8 cellular contexts compared by ENCODE assay signal in the genomic region with DNA sequence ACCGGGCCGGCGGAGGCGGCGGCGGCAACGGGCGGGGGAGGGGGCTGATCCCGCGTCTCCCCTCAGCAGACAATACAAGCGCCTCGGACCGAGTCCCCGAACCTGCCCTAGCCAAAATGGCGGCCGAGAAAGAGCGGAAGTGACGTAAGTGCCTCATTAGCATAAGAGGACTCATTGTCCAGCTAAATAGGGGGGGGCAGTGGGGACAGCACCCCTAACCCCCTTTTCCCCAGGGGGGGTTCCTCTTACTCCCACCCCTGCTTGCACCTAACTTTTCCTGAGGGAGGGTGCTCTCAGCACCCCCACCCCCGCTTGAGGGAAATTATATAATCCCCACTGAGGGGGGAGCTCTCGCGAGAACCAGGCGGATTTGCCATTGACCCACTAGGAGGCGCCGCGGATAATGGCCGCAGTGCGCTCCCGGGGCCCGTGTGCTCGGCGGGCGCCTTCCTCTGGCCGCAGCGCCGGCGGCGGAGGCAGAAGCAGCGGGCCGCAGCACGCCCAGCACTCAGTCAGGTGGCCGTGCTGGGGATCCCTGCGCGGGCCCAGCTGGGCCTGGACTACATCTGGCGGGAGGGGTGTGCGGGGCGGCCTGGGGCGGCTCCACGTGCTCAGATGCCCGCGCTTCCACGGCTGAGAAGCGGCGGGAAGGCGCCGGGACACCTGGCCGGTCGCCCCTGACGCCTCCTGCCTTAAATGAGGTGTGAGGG. TPM values are rescaled to one million over a fixed set of nuclear protein-coding genes. Genes with fewer than 3 reads are reported as not detected.
A peak's percentile ranks its signal among the peaks of the same experiment; 100 is the strongest.
DNase-seq lines count a peak whose midpoint lies in the region; ATAC-seq and TF ChIP-seq lines count a peak whose summit lies in the region.

Gene ADNP (minus strand): TSS at position 132 of the 710 bp plus-strand sequence. CDS start 27,441 bp downstream, outside the sequence.

- no peaks in the 10 kb centered on the region for H3K9me3 ChIP-seq in suprapubic skin

- peak within 1 kb of the TSS; percentile 100 for H3K27ac ChIP-seq in suprapubic skin

- H3K27me3 Mint-ChIP-seq in activated naive CD4-positive, alpha-beta T cell treated with anti-CD3 and anti-CD28 coated beads, Interleukin-2, amount 50 U/mL, for 24 hours = no peaks in the 10 kb centered on the region

- ATAC-seq in HG02610 (IDR thresholded peaks at IDR 0.05; ENCODE audit: unreplicated experiment) = peak; percentile 71
- ATAC-seq in SK-N-SH treated with all-trans-retinoic acid at 6 μM for 48 hours = peak; percentile 77

- peak within 1 kb of the TSS; percentile 97 for H3K27ac Mint-ChIP-seq in activated naive CD4-positive, alpha-beta T cell treated with anti-CD3 and anti-CD28 coated beads, Interleukin-2, amount 50 U/mL, for 24 hours

- no peaks in the 10 kb centered on the region for H3K27me3 ChIP-seq in suprapubic skin

- peaks cover 31% of the 10 kb centered on the region for H3K36me3 ChIP-seq in suprapubic skin

- H3K4me1 ChIP-seq in suprapubic skin = peaks cover 38% of the 10 kb centered on the region

- H3K36me3 Mint-ChIP-seq in activated naive CD4-positive, alpha-beta T cell treated with anti-CD3 and anti-CD28 coated beads, Interleukin-2, amount 50 U/mL, for 24 hours = peaks cover 17% of the 10 kb centered on the region

- DNase-seq in GM12864 (ENCODE audit: low read depth) = peak; percentile 84
- peak; percentile 96 for DNase-seq in NCI-H1092 treated with DMSO at 0.1 percent for 48 hours (lab: John Stamatoyannopoulos, UW)
- no peak for DNase-seq in glomerular endothelial cell (ENCODE audit: extremely low read depth, low read depth, low spot score)
- peak; percentile 90 for DNase-seq in occipital lobe (lab: John Stamatoyannopoulos, UW)
- DNase-seq in suprapubic skin (ENCODE audit: low spot score in 2 of 2) = peak; percentile 93 to 95

- 0% methylated on average over 10 of the region's 58 CpGs for WGBS in suprapubic skin

- peak; percentile 21 to 68 for TF ChIP-seq POLR2A in suprapubic skin (IDR thresholded peaks at IDR 0.05)

- TF ChIP-seq EP300 in suprapubic skin (IDR thresholded peaks at IDR 0.05) = no peak

- H3K9me3 Mint-ChIP-seq in activated naive CD4-positive, alpha-beta T cell treated with anti-CD3 and anti-CD28 coated beads, Interleukin-2, amount 50 U/mL, for 24 hours = no peaks in the 10 kb centered on the region

- peak; percentile 55 for TF ChIP-seq CTCF in GM12864 (IDR thresholded peaks at IDR 0.05; ENCODE audit: low read depth, low read length, missing control alignments)
- TF ChIP-seq CTCF in suprapubic skin (IDR thresholded peaks at IDR 0.05) = peak; percentile 65 to 70

- H3K4me3 Mint-ChIP-seq in activated naive CD4-positive, alpha-beta T cell treated with anti-CD3 and anti-CD28 coated beads, Interleukin-2, amount 50 U/mL, for 24 hours = peak within 1 kb of the TSS; percentile 93

- peak within 1 kb of the TSS; percentile 94 for H3K4me3 ChIP-seq in GM12864 (ENCODE audit: low read depth, low read length)
- H3K4me3 ChIP-seq in suprapubic skin = peak within 1 kb of the TSS; percentile 93

- peaks cover 38% of the 10 kb centered on the region for H3K4me1 Mint-ChIP-seq in activated naive CD4-positive, alpha-beta T cell treated with anti-CD3 and anti-CD28 coated beads, Interleukin-2, amount 50 U/mL, for 24 hours

TF ChIP-seq in SK-N-SH treated with all-trans-retinoic acid at 6 μM for 48 hours, 23 proteins besides CTCF, POLR2A, EP300 and RAD21 (continues in another document):
- TF ChIP-seq ZFP30 (CRISPR knock-in tag; IDR thresholded peaks at IDR 0.05) (peak; percentile 33; the same call in 1 of the 2 replicates), CSDC2 (CRISPR knock-in tag; IDR thresholded peaks at IDR 0.05) (no peak; the same call in 1 of the 2 replicates), ISL1 (CRISPR knock-in tag; IDR thresholded peaks at IDR 0.05) (no peak), POU6F1 (CRISPR knock-in tag; IDR thresholded peaks at IDR 0.05; ENCODE audit: borderline replicate concordance, low read depth) (peak; percentile 94), TOX (CRISPR knock-in tag; IDR thresholded peaks at IDR 0.05; ENCODE audit: borderline replicate concordance) (no peak), ZNF70 (CRISPR knock-in tag; IDR thresholded peaks at IDR 0.05) (no peak), RARB (CRISPR knock-in tag; IDR thresholded peaks at IDR 0.05) (no peak), ZC3H10 (CRISPR knock-in tag; IDR thresholded peaks at IDR 0.05) (no peak), ARNTL (CRISPR knock-in tag; IDR thresholded peaks at IDR 0.05; ENCODE audit: borderline replicate concordance, low read depth) (0 out of 2 replicates have a peak, but pooled peaks have one; percentile 6), ZFP3 (CRISPR knock-in tag; IDR thresholded peaks at IDR 0.05) (peak; percentile 79; the same call in 1 of the 2 replicates), OSR1 (CRISPR knock-in tag; IDR thresholded peaks at IDR 0.05) (no peak), PPARA (CRISPR knock-in tag; IDR thresholded peaks at IDR 0.05; ENCODE audit: borderline replicate concordance) (no peak), ESRRG (CRISPR knock-in tag; IDR thresholded peaks at IDR 0.05) (0 out of 2 replicates have a peak, but pooled peaks have one; percentile 70), SNAI2 (CRISPR knock-in tag; IDR thresholded peaks at IDR 0.05) (peak; percentile 90; the same call in 1 of the 2 replicates), GLIS3 (CRISPR knock-in tag; IDR thresholded peaks at IDR 0.05) (peak; percentile 61), BACH2 (CRISPR knock-in tag; IDR thresholded peaks at IDR 0.05; ENCODE audit: borderline replicate concordance) (no peak), ZNF8 (CRISPR knock-in tag; IDR thresholded peaks at IDR 0.05) (0 out of 2 replicates have a peak, but pooled peaks have one; percentile 16)
- TF ChIP-seq, protein P1, sequence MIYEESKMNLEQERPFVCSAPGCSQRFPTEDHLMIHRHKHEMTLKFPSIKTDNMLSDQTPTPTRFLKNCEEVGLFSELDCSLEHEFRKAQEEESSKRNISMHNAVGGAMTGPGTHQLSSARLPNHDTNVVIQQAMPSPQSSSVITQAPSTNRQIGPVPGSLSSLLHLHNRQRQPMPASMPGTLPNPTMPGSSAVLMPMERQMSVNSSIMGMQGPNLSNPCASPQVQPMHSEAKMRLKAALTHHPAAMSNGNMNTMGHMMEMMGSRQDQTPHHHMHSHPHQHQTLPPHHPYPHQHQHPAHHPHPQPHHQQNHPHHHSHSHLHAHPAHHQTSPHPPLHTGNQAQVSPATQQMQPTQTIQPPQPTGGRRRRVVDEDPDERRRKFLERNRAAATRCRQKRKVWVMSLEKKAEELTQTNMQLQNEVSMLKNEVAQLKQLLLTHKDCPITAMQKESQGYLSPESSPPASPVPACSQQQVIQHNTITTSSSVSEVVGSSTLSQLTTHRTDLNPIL (CRISPR knock-in tag; IDR thresholded peaks at IDR 0.05; ENCODE audit: low read depth) = no peak; the same call in 1 of the 2 replicates
- TF ChIP-seq, protein P2, sequence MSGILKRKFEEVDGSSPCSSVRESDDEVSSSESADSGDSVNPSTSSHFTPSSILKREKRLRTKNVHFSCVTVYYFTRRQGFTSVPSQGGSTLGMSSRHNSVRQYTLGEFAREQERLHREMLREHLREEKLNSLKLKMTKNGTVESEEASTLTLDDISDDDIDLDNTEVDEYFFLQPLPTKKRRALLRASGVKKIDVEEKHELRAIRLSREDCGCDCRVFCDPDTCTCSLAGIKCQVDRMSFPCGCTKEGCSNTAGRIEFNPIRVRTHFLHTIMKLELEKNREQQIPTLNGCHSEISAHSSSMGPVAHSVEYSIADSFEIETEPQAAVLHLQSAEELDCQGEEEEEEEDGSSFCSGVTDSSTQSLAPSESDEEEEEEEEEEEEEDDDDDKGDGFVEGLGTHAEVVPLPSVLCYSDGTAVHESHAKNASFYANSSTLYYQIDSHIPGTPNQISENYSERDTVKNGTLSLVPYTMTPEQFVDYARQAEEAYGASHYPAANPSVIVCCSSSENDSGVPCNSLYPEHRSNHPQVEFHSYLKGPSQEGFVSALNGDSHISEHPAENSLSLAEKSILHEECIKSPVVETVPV (CRISPR knock-in tag; IDR thresholded peaks at IDR 0.05) = no peak
- TF ChIP-seq, protein P3, sequence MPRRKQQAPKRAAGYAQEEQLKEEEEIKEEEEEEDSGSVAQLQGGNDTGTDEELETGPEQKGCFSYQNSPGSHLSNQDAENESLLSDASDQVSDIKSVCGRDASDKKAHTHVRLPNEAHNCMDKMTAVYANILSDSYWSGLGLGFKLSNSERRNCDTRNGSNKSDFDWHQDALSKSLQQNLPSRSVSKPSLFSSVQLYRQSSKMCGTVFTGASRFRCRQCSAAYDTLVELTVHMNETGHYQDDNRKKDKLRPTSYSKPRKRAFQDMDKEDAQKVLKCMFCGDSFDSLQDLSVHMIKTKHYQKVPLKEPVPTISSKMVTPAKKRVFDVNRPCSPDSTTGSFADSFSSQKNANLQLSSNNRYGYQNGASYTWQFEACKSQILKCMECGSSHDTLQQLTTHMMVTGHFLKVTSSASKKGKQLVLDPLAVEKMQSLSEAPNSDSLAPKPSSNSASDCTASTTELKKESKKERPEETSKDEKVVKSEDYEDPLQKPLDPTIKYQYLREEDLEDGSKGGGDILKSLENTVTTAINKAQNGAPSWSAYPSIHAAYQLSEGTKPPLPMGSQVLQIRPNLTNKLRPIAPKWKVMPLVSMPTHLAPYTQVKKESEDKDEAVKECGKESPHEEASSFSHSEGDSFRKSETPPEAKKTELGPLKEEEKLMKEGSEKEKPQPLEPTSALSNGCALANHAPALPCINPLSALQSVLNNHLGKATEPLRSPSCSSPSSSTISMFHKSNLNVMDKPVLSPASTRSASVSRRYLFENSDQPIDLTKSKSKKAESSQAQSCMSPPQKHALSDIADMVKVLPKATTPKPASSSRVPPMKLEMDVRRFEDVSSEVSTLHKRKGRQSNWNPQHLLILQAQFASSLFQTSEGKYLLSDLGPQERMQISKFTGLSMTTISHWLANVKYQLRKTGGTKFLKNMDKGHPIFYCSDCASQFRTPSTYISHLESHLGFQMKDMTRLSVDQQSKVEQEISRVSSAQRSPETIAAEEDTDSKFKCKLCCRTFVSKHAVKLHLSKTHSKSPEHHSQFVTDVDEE (CRISPR knock-in tag; IDR thresholded peaks at IDR 0.05) = peak; percentile 75

RNA-seq across cellular contexts. Expression of gene ADNP, which starts in this region (rescaled TPM):
- total RNA-seq in glomerular endothelial cell (43.0 and 51.2 TPM in 2 replicates), occipital lobe (75.5 TPM), suprapubic skin (10 to 100 TPM; 58.9 to 77.1 (median 72.6) TPM)
